ENCODE assay signal across 9 cellular contexts in genomic region chr7:44973610-44974401, GRCh38. TPM values are rescaled to one million over a fixed set of nuclear protein-coding genes. Genes with fewer than 3 reads are reported as not detected.
DNase-seq lines count a peak whose midpoint lies in the region; ATAC-seq and TF ChIP-seq lines count a peak whose summit lies in the region.
"Had no signal": no experiment of that assay in that cellular context is flagged by ENCODE, and none has a peak within 500 bp of the region (broad histone marks: within the 10 kb centered on the region; RNA-seq: fewer than 3 reads in every experiment).

No MANE protein-coding gene starts in this region.

- no peaks in the 10 kb centered on the region for H3K9me3 Mint-ChIP-seq in nephron progenitor cell

- peaks cover 3% of the 10 kb centered on the region for H3K27me3 Mint-ChIP-seq in nephron progenitor cell (ENCODE audit: low read depth, poor library complexity)

- H3K36me3 Mint-ChIP-seq in nephron progenitor cell (ENCODE audit: low read depth), result no peaks in the 10 kb centered on the region

- H3K27ac Mint-ChIP-seq in nephron progenitor cell, result no peak overlapping the region

- H3K27me3 ChIP-seq in HL-60 (ENCODE audit: insufficient read depth, poor library complexity, severe bottlenecking) (no peaks in the 10 kb centered on the region), WERI-Rb-1 (ENCODE audit: insufficient read depth, low read depth, severe bottlenecking) (no peaks in the 10 kb centered on the region), dorsolateral prefrontal cortex (no peaks in the 10 kb centered on the region)

- H3K9me3 ChIP-seq in WERI-Rb-1 (ENCODE audit: severe bottlenecking), result no peaks in the 10 kb centered on the region
- H3K9me3 ChIP-seq: HAP-1 had no signal

- H3K27ac ChIP-seq in HL-60 (replicated peaks), result peak overlapping the region; percentile 20; the same call in 1 of the 2 replicates
- H3K27ac ChIP-seq in WERI-Rb-1, result no peak overlapping the region
- H3K27ac ChIP-seq in dorsolateral prefrontal cortex, result no peak overlapping the region

- no peak for ATAC-seq in GM21717 (IDR thresholded peaks at IDR 0.05; ENCODE audit: unreplicated experiment)

- no peak overlapping the region for H3K4me3 Mint-ChIP-seq in nephron progenitor cell

- TF ChIP-seq CTCF in HL-60 (IDR thresholded peaks at IDR 0.05; ENCODE audit: insufficient read depth, low read length) (peak; percentile 64), WERI-Rb-1 (IDR thresholded peaks at IDR 0.05; ENCODE audit: low read depth, low read length) (peak; percentile 79), dorsolateral prefrontal cortex (IDR thresholded peaks at IDR 0.05 in 54 of 56, conservative IDR thresholded peaks at IDR 0.05 in 2 of 56; ENCODE audit: low read depth in 1 of 56, partially characterized antibody in 56 of 56) (peak in 52 of 56 donors; percentile 15 to 66 (median 42)), nephron progenitor cell (IDR thresholded peaks at IDR 0.05) (peak; percentile 44)

- no peaks in the 10 kb centered on the region for H3K4me1 Mint-ChIP-seq in nephron progenitor cell

- DNase-seq in AML-193 (lab: John Stamatoyannopoulos, UW) (peak; percentile 42 to 49), HL-60 (ENCODE audit: low read depth in 1 of 2, low spot score in 1 of 2) (peak in 1 of 2 experiments; percentile 61), WERI-Rb-1 (peak; percentile 78), dorsolateral prefrontal cortex (peak in 1 of 10 donors; percentile 37), nephron progenitor cell (peak; percentile 46), RKO (ENCODE audit: low spot score) (no peak), NCI-H187 (lab: John Stamatoyannopoulos, UW) (no peak)

- intact Hi-C loops in dorsolateral prefrontal cortex (cut with DNase I), result no loop called here

- no peak overlapping the region for H3K4me3 ChIP-seq in HL-60 (replicated peaks; ENCODE audit: insufficient read depth, low read length)
- H3K4me3 ChIP-seq in WERI-Rb-1 (ENCODE audit: low read depth, low read length), result no peak overlapping the region
- no peak overlapping the region for H3K4me3 ChIP-seq in dorsolateral prefrontal cortex
- H3K4me3 ChIP-seq: HAP-1 had no signal

- peaks cover 3% of the 10 kb centered on the region for H3K36me3 ChIP-seq in WERI-Rb-1

RNA-seq across cellular contexts. Expression of gene MYO1G, which starts 5.0 kb away (rescaled TPM):
- 1 to 10 TPM in 71 of 120 experiments, under 1 TPM in 49; 0.17 to 9.5 (median 1.2) TPM for total RNA-seq in dorsolateral prefrontal cortex

RNA-seq across cellular contexts. Expression of gene CCM2, which starts 26.2 kb away (rescaled TPM):
- total RNA-seq in dorsolateral prefrontal cortex, result 100 to 1,000 TPM in 2 of 120 experiments, 10 to 100 TPM in 118; 53.3 to 108 (median 80.9) TPM

Comparison
In these comparisons a context has a peak if more than half of its experiments do, and no peak if none do; other contexts are left out.
1. DNase-seq: peak in AML-193 (2 of 2), WERI-Rb-1 (single experiment) and nephron progenitor cell (single experiment); none in RKO (single experiment) and NCI-H187 (0 of 2).
2. Peak in every context shown above with its lines, with median percentiles within 50 percentile points of each other: CTCF ChIP-seq.